Comparison of ENCODE assay signal across 10 cellular contexts in genomic region chr9:91810286-91810905, GRCh38.
"Had no signal": no experiment of that assay in that cellular context is flagged by ENCODE, and none has a peak within 500 bp of the region (broad histone marks: within the 10 kb centered on the region; RNA-seq: fewer than 3 reads in every experiment).

No MANE protein-coding gene starts in this region.

- H3K4me1 ChIP-seq: left lung, tibial nerve had no signal

- H3K36me3 ChIP-seq: adrenal gland, left lung, tibial nerve had no signal

- H3K4me3 ChIP-seq: adrenal gland, left lung, smooth muscle cell, tibial nerve had no signal

- H3K27me3 ChIP-seq: adrenal gland, left lung, tibial nerve had no signal

- ATAC-seq: effector memory CD8-positive, alpha-beta T cell; left lung; stimulated activated memory B cell treated with anti-CD40 and anti-IgM and Interleukin-4, amounts not matched to agents 10 μg/mL and 1 μg/mL and 100 μg/mL, for 72 hours had no signal

- DNase-seq: activated CD4-positive, alpha-beta T cell treated with anti-CD3 and anti-CD28 coated beads for 4 hours; activated naive CD4-positive, alpha-beta T cell treated with anti-CD3 and anti-CD28 coated beads, Interleukin-2, amount 50 U/mL, for 16 hours; activated T-cell treated with anti-CD3 and anti-CD28 coated beads, Interleukin-2, amount 50 U/mL, for 1 hour; effector memory CD8-positive, alpha-beta T cell; left lung; T-helper 9 cell had no signal

- H3K9me3 ChIP-seq: adrenal gland, left lung, tibial nerve had no signal

- H3K27ac ChIP-seq: left lung, tibial nerve had no signal
